ENCODE assay signal across 8 cellular contexts in genomic region chr11:128848815-128849455, GRCh38.
A peak's percentile ranks its signal among the peaks of the same experiment; 100 is the strongest.
DNase-seq lines count a peak whose midpoint lies in the region; ATAC-seq and TF ChIP-seq lines count a peak whose summit lies in the region.

No MANE protein-coding gene starts in this region.

- peak; percentile 10 to 23 for DNase-seq in NOMO-1 (lab: John Stamatoyannopoulos, UW; ENCODE audit: unreplicated experiment in 2 of 2)
- DNase-seq in NOMO-1 treated with dmso at 0.1 percent for 144 hours (lab: John Stamatoyannopoulos, UW; ENCODE audit: unreplicated experiment): no peak
- peak; percentile 54 for DNase-seq in NCI-H526 treated with DMSO at 0.1 percent for 48 hours (lab: John Stamatoyannopoulos, UW)
- DNase-seq in activated CD8-positive, alpha-beta memory T cell treated with anti-CD3 and anti-CD28 coated beads, Interleukin-2, amount 50 U/mL, for 4 hours: peak; percentile 66
- peak; percentile 26 for DNase-seq in fibroblast of mammary gland (ENCODE audit: low read depth)
- no peak for DNase-seq in retinal pigment epithelial cell (ENCODE audit: low read depth)
- DNase-seq in DMS79 (lab: John Stamatoyannopoulos, UW): no peak

- peak; percentile 62 for TF ChIP-seq CTCF in fibroblast of mammary gland (conservative IDR thresholded peaks at IDR 0.05; ENCODE audit: control insufficient read depth, insufficient read depth, low read depth, low read length)
- peak; percentile 86 for TF ChIP-seq CTCF in retinal pigment epithelial cell (conservative IDR thresholded peaks at IDR 0.05; ENCODE audit: low read depth, low read length)

- H3K4me3 ChIP-seq in fibroblast of mammary gland (ENCODE audit: control insufficient read depth, low read depth, low read length) (no peak overlapping the region), retinal pigment epithelial cell (ENCODE audit: low read length) (no peak overlapping the region)

- peak; percentile 73 for ATAC-seq in HG02852 (IDR thresholded peaks at IDR 0.05; ENCODE audit: unreplicated experiment)

Comparison
In these comparisons a context has a peak if more than half of its experiments do, and no peak if none do; other contexts are left out.
1. DNase-seq: peak in NOMO-1 (2 of 2), NCI-H526 treated with DMSO at 0.1 percent for 48 hours (single experiment), activated CD8-positive, alpha-beta memory T cell treated with anti-CD3 and anti-CD28 coated beads, Interleukin-2, amount 50 U/mL, for 4 hours (single experiment) and fibroblast of mammary gland (single experiment); none in NOMO-1 treated with dmso at 0.1 percent for 144 hours (single experiment), retinal pigment epithelial cell (single experiment) and DMS79 (single experiment).